17 cellular contexts compared by ENCODE assay signal in genomic region chr2:133825778-133826177, GRCh38.
DNase-seq lines count a peak whose midpoint lies in the region; ATAC-seq and TF ChIP-seq lines count a peak whose summit lies in the region.
"Had no signal": no experiment of that assay in that cellular context is flagged by ENCODE, and none has a peak within 500 bp of the region (broad histone marks: within the 10 kb centered on the region; RNA-seq: fewer than 3 reads in every experiment).

No MANE protein-coding gene starts in this region.

- H3K36me3 ChIP-seq in HEK293 (ENCODE audit: control insufficient read depth in 2 of 2, insufficient read depth in 1 of 2, low read length in 2 of 2) (no peaks in the 10 kb centered on the region), esophagus muscularis mucosa (no peaks in the 10 kb centered on the region)
- H3K36me3 ChIP-seq: BLaER1 treated with 17β-estradiol and CSF1 and Interleukin-3, amounts not matched to agents 10 nM and 100 nM had no signal

- no peaks in the 10 kb centered on the region for H3K9me3 Mint-ChIP-seq in nephron progenitor cell
- H3K9me3 Mint-ChIP-seq: CD4-positive, alpha-beta T cell; CD8-positive, alpha-beta T cell had no signal

- no peak for TF ChIP-seq POLR2A in esophagus muscularis mucosa (IDR thresholded peaks at IDR 0.05; ENCODE audit: low read depth)

- TF ChIP-seq CTCF in HEK293 (tag by site-specific recombination; IDR thresholded peaks at IDR 0.05) (no peak), esophagus muscularis mucosa (IDR thresholded peaks at IDR 0.05) (no peak), nephron progenitor cell (IDR thresholded peaks at IDR 0.05) (no peak)

- no peak for ATAC-seq in Right ventricle myocardium inferior
- ATAC-seq: CD8-positive, alpha-beta T cell had no signal

- H3K27ac ChIP-seq in HEK293 (ENCODE audit: extremely low read depth, low read depth, low read length): no peak overlapping the region
- H3K27ac ChIP-seq in esophagus muscularis mucosa (replicated peaks in 1 of 4): no peak overlapping the region
- H3K27ac ChIP-seq: BLaER1 treated with 17β-estradiol and CSF1 and Interleukin-3, amounts not matched to agents 10 nM and 100 nM; C4-2B had no signal

- H3K9me3 ChIP-seq in HEK293 (ENCODE audit: control insufficient read depth, insufficient read depth, low read depth, low read length): no peaks in the 10 kb centered on the region
- H3K9me3 ChIP-seq in esophagus muscularis mucosa: peaks cover 0 to 4% (median 2%) of the 10 kb centered on the region in 4 donors
- H3K9me3 ChIP-seq: BLaER1 treated with 17β-estradiol and CSF1 and Interleukin-3, amounts not matched to agents 10 nM and 100 nM; Caco-2 had no signal

- H3K4me1 ChIP-seq in HEK293 (ENCODE audit: control insufficient read depth, insufficient read depth, low read length) (no peaks in the 10 kb centered on the region), esophagus muscularis mucosa (no peaks in the 10 kb centered on the region)
- H3K4me1 ChIP-seq: BLaER1 treated with 17β-estradiol and CSF1 and Interleukin-3, amounts not matched to agents 10 nM and 100 nM; Caco-2 had no signal

- H3K27me3 Mint-ChIP-seq in nephron progenitor cell (ENCODE audit: low read depth, poor library complexity): peaks cover 10% of the 10 kb centered on the region

- H3K27me3 ChIP-seq in esophagus muscularis mucosa: no peaks in the 10 kb centered on the region
- H3K27me3 ChIP-seq: BLaER1 treated with 17β-estradiol and CSF1 and Interleukin-3, amounts not matched to agents 10 nM and 100 nM had no signal

- 89% methylated on average over 6 of the region's 6 CpGs for WGBS in esophagus muscularis mucosa

- CTCF ChIA-PET in HEK293 (lab: Yijun Ruan, JAX): no interaction called here

- H3K4me3 ChIP-seq in HEK293 (ENCODE audit: low read depth, low read length) (no peak overlapping the region), esophagus muscularis mucosa (no peak overlapping the region)
- H3K4me3 ChIP-seq: BLaER1 treated with 17β-estradiol and CSF1 and Interleukin-3, amounts not matched to agents 10 nM and 100 nM had no signal

- intact Hi-C loops in esophagus muscularis mucosa (cut with DNase I) (no loop called here), Right ventricle myocardium inferior (cut with DNase I) (no loop called here)

- DNase-seq in esophagus muscularis mucosa (ENCODE audit: extremely low spot score) (peak; percentile 80), nephron progenitor cell (no peak), HuH-7.5 (ENCODE audit: low spot score) (no peak), Right ventricle myocardium inferior (ENCODE audit: missing footprints) (no peak), ACHN (no peak)
- DNase-seq: 8988T; AML-193; Caco-2; Calu3; CD4-positive, alpha-beta T cell; CD8-positive, alpha-beta T cell; DMS79 treated with DMSO at 0.1 percent for 48 hours; GF-D8 had no signal

- POLR2A ChIA-PET in HEK293 (lab: Yijun Ruan, JAX): no interaction called here

- H3K4me3 Mint-ChIP-seq in nephron progenitor cell: no peak overlapping the region
- H3K4me3 Mint-ChIP-seq: B cell; CD4-positive, alpha-beta T cell; CD8-positive, alpha-beta T cell had no signal

- in situ Hi-C loops in ACHN (cut with HindIII; ENCODE audit: low pct_ligation_motif_present, low pct_unique_long_range_greater_than_20kb, low sequenced_read_pairs): no loop called here

- H3K36me3 Mint-ChIP-seq in nephron progenitor cell (ENCODE audit: low read depth): no peaks in the 10 kb centered on the region
- H3K36me3 Mint-ChIP-seq: CD8-positive, alpha-beta T cell had no signal

- TF ChIP-seq EP300 in esophagus muscularis mucosa (IDR thresholded peaks at IDR 0.05): no peak

- peak overlapping the region; percentile 0 for H3K27ac Mint-ChIP-seq in nephron progenitor cell
- H3K27ac Mint-ChIP-seq: B cell; CD4-positive, alpha-beta T cell; CD8-positive, alpha-beta T cell had no signal

- H3K4me1 Mint-ChIP-seq in nephron progenitor cell: no peaks in the 10 kb centered on the region
- H3K4me1 Mint-ChIP-seq: B cell had no signal

TF ChIP-seq in HEK293, 187 proteins besides CTCF, POLR2A, EP300 and RAD21:
- TF ChIP-seq ZNF548 (tag by site-specific recombination; IDR thresholded peaks at IDR 0.05) (peak; percentile 77; the same call in 1 of the 2 replicates), YY2 (tag by site-specific recombination; IDR thresholded peaks at IDR 0.05) (no peak)
